20 cellular contexts compared by ENCODE assay signal in the genomic region with DNA sequence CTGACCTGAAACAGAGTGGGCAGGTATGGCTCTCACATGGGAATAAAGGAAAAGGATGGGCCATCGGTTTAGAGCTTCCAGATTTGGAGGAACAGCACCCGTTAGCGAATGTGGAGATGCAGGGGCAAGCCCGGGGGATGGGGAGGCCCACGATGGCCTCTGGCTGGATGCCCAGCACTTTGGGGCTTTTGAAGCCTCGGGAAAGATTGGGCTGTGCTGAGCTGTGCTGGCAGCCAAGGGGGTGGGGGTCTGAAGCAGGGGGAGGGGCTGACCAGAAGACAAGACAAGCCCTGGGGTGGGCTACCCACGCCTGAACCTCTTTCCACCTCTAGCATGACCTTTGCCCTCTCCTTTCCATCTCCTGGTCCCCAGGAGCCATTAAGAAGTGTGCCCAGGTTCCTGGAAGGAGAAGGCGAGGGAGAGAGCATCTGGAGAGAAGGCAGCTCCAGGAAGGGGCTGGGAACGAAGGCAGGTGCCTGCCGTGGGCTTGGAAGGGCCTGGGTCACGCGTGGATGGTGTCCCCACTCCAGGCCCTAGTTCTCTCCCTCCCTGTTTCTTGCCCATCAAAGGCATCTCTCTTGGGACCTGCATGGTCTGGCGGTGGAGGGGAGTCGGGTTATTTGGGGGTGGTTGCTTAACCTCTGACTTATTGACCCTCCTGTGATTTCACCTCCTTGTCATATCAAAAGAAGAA.
"Had no signal": no experiment of that assay in that cellular context is flagged by ENCODE, and none has a peak within 500 bp of the region (broad histone marks: within the 10 kb centered on the region; RNA-seq: fewer than 3 reads in every experiment).

No MANE protein-coding gene starts in this region.

- H3K27ac ChIP-seq: gastrocnemius medialis, neutrophil, parathyroid adenoma, transverse colon, vagina, WERI-Rb-1 had no signal

- H3K27ac Mint-ChIP-seq: activated CD4-positive, alpha-beta memory T cell treated with anti-CD3 and anti-CD28 coated beads for 36 hours; activated naive CD8-positive, alpha-beta T cell treated with anti-CD3 and anti-CD28 coated beads, Interleukin-2, amount 10 ng/mL, durations not matched to agents 7 days and 5 days; brain; natural killer cell treated with Interleukin-12 subunit alpha and Interleukin-12 subunit beta and Interleukin-15 and Interleukin-18, amount 100 ng/mL, for 72 hours had no signal

- H3K9me3 ChIP-seq: gastrocnemius medialis, neutrophil, transverse colon, vagina had no signal

- H3K9me3 Mint-ChIP-seq: activated CD4-positive, alpha-beta memory T cell treated with anti-CD3 and anti-CD28 coated beads for 36 hours; activated naive CD8-positive, alpha-beta T cell treated with anti-CD3 and anti-CD28 coated beads, Interleukin-2, amount 10 ng/mL, durations not matched to agents 7 days and 5 days; brain; natural killer cell treated with Interleukin-12 subunit alpha and Interleukin-12 subunit beta and Interleukin-15 and Interleukin-18, amount 100 ng/mL, for 72 hours had no signal

- H3K9ac ChIP-seq: parathyroid adenoma had no signal

- H3K4me1 Mint-ChIP-seq: activated naive CD8-positive, alpha-beta T cell treated with anti-CD3 and anti-CD28 coated beads, Interleukin-2, amount 10 ng/mL, durations not matched to agents 7 days and 5 days had no signal

- H3K36me3 Mint-ChIP-seq: activated CD4-positive, alpha-beta memory T cell treated with anti-CD3 and anti-CD28 coated beads for 36 hours; activated naive CD8-positive, alpha-beta T cell treated with anti-CD3 and anti-CD28 coated beads, Interleukin-2, amount 10 ng/mL, durations not matched to agents 7 days and 5 days; brain; natural killer cell treated with Interleukin-12 subunit alpha and Interleukin-12 subunit beta and Interleukin-15 and Interleukin-18, amount 100 ng/mL, for 72 hours had no signal

- H3K4me3 ChIP-seq: gastrocnemius medialis, transverse colon, vagina had no signal

- H3K27me3 ChIP-seq: gastrocnemius medialis, neutrophil, transverse colon, vagina had no signal

- H3K4me3 Mint-ChIP-seq: activated CD4-positive, alpha-beta memory T cell treated with anti-CD3 and anti-CD28 coated beads for 36 hours; activated naive CD8-positive, alpha-beta T cell treated with anti-CD3 and anti-CD28 coated beads, Interleukin-2, amount 10 ng/mL, durations not matched to agents 7 days and 5 days; brain; natural killer cell treated with Interleukin-12 subunit alpha and Interleukin-12 subunit beta and Interleukin-15 and Interleukin-18, amount 100 ng/mL, for 72 hours had no signal

- H3K4me1 ChIP-seq: parathyroid adenoma, transverse colon, vagina had no signal

- DNase-seq: activated CD4-positive, alpha-beta memory T cell treated with anti-CD3 and anti-CD28 coated beads for 36 hours; activated gamma-delta T cell; activated naive CD8-positive, alpha-beta T cell treated with anti-CD3 and anti-CD28 coated beads, Interleukin-2, amount 10 ng/mL, durations not matched to agents 7 days and 5 days; anterior cingulate cortex; central memory CD4-positive, alpha-beta T cell; cortex of kidney; effector CD4-positive, alpha-beta T cell; gastrocnemius medialis; kidney glomerular epithelial cell; stimulated activated CD4-positive, alpha-beta T cell treated with anti-CD3 and anti-CD28 coated beads, Interleukin-2, amount 100 ng/mL, for 24 hours; stimulated activated naive CD8-positive, alpha-beta T cell treated with anti-CD3 and anti-CD28 coated beads, Interleukin-15, Interleukin-2, amounts not matched to agents 100 U/mL and 50 U/mL, for 24 hours; T-helper 2 cell; transverse colon; WERI-Rb-1 had no signal

- ATAC-seq: esophagus mucosa; gastrocnemius medialis; natural killer cell treated with Interleukin-12 subunit alpha and Interleukin-12 subunit beta and Interleukin-15 and Interleukin-18, amount 100 ng/mL, for 72 hours; stimulated activated naive CD8-positive, alpha-beta T cell treated with anti-CD3 and anti-CD28 coated beads, Interleukin-15, Interleukin-2, amounts not matched to agents 100 U/mL and 50 U/mL, for 24 hours had no signal

- H3K36me3 ChIP-seq: gastrocnemius medialis, neutrophil, transverse colon, vagina, WERI-Rb-1 had no signal
